8 cellular contexts compared by ENCODE assay signal in genomic region chr12:120262852-120263724, GRCh38.
DNase-seq lines count a peak whose midpoint lies in the region; ATAC-seq and TF ChIP-seq lines count a peak whose summit lies in the region.

No MANE protein-coding gene starts in this region.

- H3K27me3 Mint-ChIP-seq in stimulated activated naive CD8-positive, alpha-beta T cell treated with anti-CD3 and anti-CD28 coated beads, Interleukin-15, amount 100 ng/mL, for 72 hours, result no peaks in the 10 kb centered on the region

- DNase-seq in HFF-Myc (ENCODE audit: extremely low read depth, low read depth) (no peak), NCI-H510A (lab: John Stamatoyannopoulos, UW) (no peak), NCI-H2081 (lab: John Stamatoyannopoulos, UW) (no peak), GM19238 (ENCODE audit: insufficient read length, low spot score) (no peak), HuH-7.5 (ENCODE audit: low spot score) (no peak)
- no peak for DNase-seq in stimulated activated naive CD8-positive, alpha-beta T cell treated with anti-CD3 and anti-CD28 coated beads, Interleukin-15, amount 100 ng/mL, for 72 hours

- no peak for ATAC-seq in stimulated activated naive CD8-positive, alpha-beta T cell treated with anti-CD3 and anti-CD28 coated beads, Interleukin-15, amount 100 ng/mL, for 72 hours

- no peaks in the 10 kb centered on the region for H3K9me3 Mint-ChIP-seq in stimulated activated naive CD8-positive, alpha-beta T cell treated with anti-CD3 and anti-CD28 coated beads, Interleukin-15, amount 100 ng/mL, for 72 hours

- H3K9me3 ChIP-seq in iPS-18c (ENCODE audit: control insufficient read depth, insufficient read depth, low read length), result peaks cover 3% of the 10 kb centered on the region

- peak overlapping the region; percentile 1 for H3K27ac ChIP-seq in angular gyrus (ENCODE audit: low read depth, low read length)

- peak overlapping the region; percentile 88 to 89 for H3K4me3 Mint-ChIP-seq in stimulated activated naive CD8-positive, alpha-beta T cell treated with anti-CD3 and anti-CD28 coated beads, Interleukin-15, amount 100 ng/mL, for 72 hours

- H3K4me3 ChIP-seq in HFF-Myc (replicated peaks; ENCODE audit: low read depth, low read length) (peak overlapping the region; percentile 70), iPS-18c (ENCODE audit: insufficient read depth, low read depth, low read length) (peak overlapping the region; percentile 86)

- no peak overlapping the region for H3K27ac Mint-ChIP-seq in stimulated activated naive CD8-positive, alpha-beta T cell treated with anti-CD3 and anti-CD28 coated beads, Interleukin-15, amount 100 ng/mL, for 72 hours

- peaks cover 73% of the 10 kb centered on the region for H3K4me1 Mint-ChIP-seq in stimulated activated naive CD8-positive, alpha-beta T cell treated with anti-CD3 and anti-CD28 coated beads, Interleukin-15, amount 100 ng/mL, for 72 hours

- TF ChIP-seq CTCF in HFF-Myc (IDR thresholded peaks at IDR 0.05; ENCODE audit: low read depth, low read length, missing control alignments), result no peak
